Comparison of ENCODE assay signal across 14 cellular contexts in the genomic region with DNA sequence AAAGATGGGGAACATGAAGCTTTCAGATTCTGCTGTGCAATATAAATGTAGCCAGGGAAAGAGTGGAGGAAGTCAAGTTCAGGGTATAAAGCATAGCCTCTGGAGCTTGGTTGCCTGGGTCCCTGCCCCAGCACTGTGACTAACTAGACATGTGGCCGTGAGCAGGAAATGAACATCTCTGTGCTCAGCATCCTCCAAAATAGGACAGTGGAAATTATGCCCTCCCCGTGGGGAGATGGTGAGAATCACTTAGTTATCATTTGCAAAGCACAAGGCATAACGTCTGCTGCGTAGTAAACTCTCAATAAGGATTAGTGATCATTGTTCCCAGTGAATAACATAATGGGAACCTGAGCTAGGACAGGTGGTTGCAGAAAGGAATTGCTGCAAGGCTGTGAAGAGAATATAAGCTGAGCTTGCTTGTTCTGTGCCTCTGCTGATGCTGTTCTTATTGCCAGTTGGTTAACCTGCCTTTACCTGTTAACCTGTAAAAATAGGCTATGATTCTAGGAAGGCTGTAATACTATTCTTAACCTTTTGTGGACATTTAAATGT.
DNase-seq lines count a peak whose midpoint lies in the region; ATAC-seq, FAIRE-seq and TF ChIP-seq lines count a peak whose summit lies in the region.
"Had no signal": no experiment of that assay in that cellular context is flagged by ENCODE, and none has a peak within 500 bp of the region (broad histone marks: within the 10 kb centered on the region; RNA-seq: fewer than 3 reads in every experiment).

No MANE protein-coding gene starts in this region.

- no peak for TF ChIP-seq CTCF in bronchial epithelial cell (IDR thresholded peaks at IDR 0.05; ENCODE audit: insufficient read depth, low read length, severe bottlenecking)

- CTCF ChIA-PET in activated CD4-positive, alpha-beta memory T cell treated with anti-CD3 and anti-CD28 coated beads, Interleukin-2, amount 10 ng/mL, durations not matched to agents 7 days and 5 days (lab: Charles Lee) = interaction anchor here (1.9 kb wide), 1 partner anchor 27 kb away, joined by 6 read pairs; no protein-coding TSS in a partner anchor

- no peak for ATAC-seq in GM18861 (IDR thresholded peaks at IDR 0.05; ENCODE audit: unreplicated experiment)

- no peaks in the 10 kb centered on the region for H3K27me3 Mint-ChIP-seq in activated CD4-positive, alpha-beta memory T cell treated with anti-CD3 and anti-CD28 coated beads, Interleukin-2, amount 10 ng/mL, durations not matched to agents 7 days and 5 days

- H3K36me3 ChIP-seq in bronchial epithelial cell (ENCODE audit: control insufficient read depth, insufficient read depth, low read length) = no peaks in the 10 kb centered on the region
- H3K36me3 ChIP-seq: right atrium auricular region, SJSA1 had no signal

- H3K4me3 ChIP-seq in bronchial epithelial cell (ENCODE audit: low read depth, low read length) = no peak overlapping the region
- H3K4me3 ChIP-seq: right atrium auricular region, SJSA1 had no signal

- peak overlapping the region; percentile 7 for H3K27ac Mint-ChIP-seq in activated CD4-positive, alpha-beta memory T cell treated with anti-CD3 and anti-CD28 coated beads, Interleukin-2, amount 10 ng/mL, durations not matched to agents 7 days and 5 days

- peaks cover 22% of the 10 kb centered on the region for H3K4me1 Mint-ChIP-seq in activated CD4-positive, alpha-beta memory T cell treated with anti-CD3 and anti-CD28 coated beads, Interleukin-2, amount 10 ng/mL, durations not matched to agents 7 days and 5 days

- H3K27me3 ChIP-seq in bronchial epithelial cell (ENCODE audit: control insufficient read depth, insufficient read depth, low read length) = no peaks in the 10 kb centered on the region
- H3K27me3 ChIP-seq: right atrium auricular region, SJSA1 had no signal

- DNase-seq in NCI-H1092 treated with DMSO at 0.1 percent for 48 hours (lab: John Stamatoyannopoulos, UW) = peak; percentile 12
- DNase-seq in NCI-H1092 (lab: John Stamatoyannopoulos, UW) = no peak
- DNase-seq in activated CD4-positive, alpha-beta memory T cell treated with anti-CD3 and anti-CD28 coated beads, Interleukin-2, amount 10 ng/mL, durations not matched to agents 7 days and 5 days = peak; percentile 59
- no peak for DNase-seq in bronchial epithelial cell (ENCODE audit: low read depth)
- peak; percentile 47 for DNase-seq in stimulated activated CD8-positive, alpha-beta memory T cell treated with anti-CD3 and anti-CD28 coated beads, Interleukin-4, amount 100 ng/mL, for 48 hours
- DNase-seq in SHP77 treated with DMSO at 0.1 percent for 48 hours (lab: John Stamatoyannopoulos, UW) = no peak
- DNase-seq in inferior parietal cortex (ENCODE audit: extremely low spot score) = no peak
- DNase-seq: 8988T; effector CD4-positive, alpha-beta T cell; head of caudate nucleus; NCI-H2081 treated with DMSO at 0.1 percent for 48 hours had no signal

- POLR2A ChIA-PET in activated CD4-positive, alpha-beta memory T cell treated with anti-CD3 and anti-CD28 coated beads, Interleukin-2, amount 10 ng/mL, durations not matched to agents 7 days and 5 days (lab: Charles Lee) = interaction anchor here (1.1 to 1.4 kb wide), 2 partner anchors 28 to 569 kb away, joined by 3 read pairs; partner anchors contain the start of gene FOXO1

- H3K4me3 Mint-ChIP-seq in activated CD4-positive, alpha-beta memory T cell treated with anti-CD3 and anti-CD28 coated beads, Interleukin-2, amount 10 ng/mL, durations not matched to agents 7 days and 5 days = no peak overlapping the region

- peak; percentile 36 for FAIRE-seq in bronchial epithelial cell (lab: Jason Lieb, UNC)

- peaks cover 15% of the 10 kb centered on the region for H3K9me3 Mint-ChIP-seq in activated CD4-positive, alpha-beta memory T cell treated with anti-CD3 and anti-CD28 coated beads, Interleukin-2, amount 10 ng/mL, durations not matched to agents 7 days and 5 days

- peaks cover 10% of the 10 kb centered on the region for H3K36me3 Mint-ChIP-seq in activated CD4-positive, alpha-beta memory T cell treated with anti-CD3 and anti-CD28 coated beads, Interleukin-2, amount 10 ng/mL, durations not matched to agents 7 days and 5 days (ENCODE audit: low read depth)

Comparison
In these comparisons a context has a peak if more than half of its experiments do, and no peak if none do; other contexts are left out.
1. DNase-seq: peak in NCI-H1092 treated with DMSO at 0.1 percent for 48 hours (single experiment), activated CD4-positive, alpha-beta memory T cell treated with anti-CD3 and anti-CD28 coated beads, Interleukin-2, amount 10 ng/mL, durations not matched to agents 7 days and 5 days (single experiment) and stimulated activated CD8-positive, alpha-beta memory T cell treated with anti-CD3 and anti-CD28 coated beads, Interleukin-4, amount 100 ng/mL, for 48 hours (single experiment); none in NCI-H1092 (single experiment), bronchial epithelial cell (single experiment), SHP77 treated with DMSO at 0.1 percent for 48 hours (single experiment) and inferior parietal cortex (single experiment).